34 cellular contexts compared by ENCODE assay signal in the genomic region with DNA sequence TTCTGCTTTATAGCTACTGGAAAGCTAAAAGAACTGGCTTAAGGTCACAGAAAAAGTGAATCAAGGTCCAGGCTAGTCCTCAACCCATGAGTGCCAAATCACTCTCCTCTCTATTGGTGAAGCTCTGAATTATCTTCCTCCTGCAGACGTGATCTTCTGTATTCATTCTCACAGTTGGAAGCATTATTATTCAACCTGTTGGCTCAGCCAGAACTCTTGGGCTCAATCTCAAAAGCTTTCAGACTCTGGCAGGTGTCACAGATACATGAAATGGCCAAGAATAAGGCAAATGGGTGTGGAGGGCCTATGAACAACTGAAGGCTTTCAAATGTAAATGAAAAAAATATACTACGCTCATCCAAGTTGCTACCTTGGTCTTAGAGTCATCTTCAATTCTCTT.
DNase-seq lines count a peak whose midpoint lies in the region; ATAC-seq and TF ChIP-seq lines count a peak whose summit lies in the region.
"Had no signal": no experiment of that assay in that cellular context is flagged by ENCODE, and none has a peak within 500 bp of the region (broad histone marks: within the 10 kb centered on the region; RNA-seq: fewer than 3 reads in every experiment).

No MANE protein-coding gene starts in this region.

- no peaks in the 10 kb centered on the region for H3K36me3 Mint-ChIP-seq in mesothelial cell of epicardium
- H3K36me3 Mint-ChIP-seq: activated naive CD4-positive, alpha-beta T cell treated with anti-CD3 and anti-CD28 coated beads, Interleukin-2, amount 10 ng/mL, durations not matched to agents 7 days and 5 days; CD8-positive, alpha-beta T cell had no signal

- H3K9me3 Mint-ChIP-seq in mesothelial cell of epicardium, result no peaks in the 10 kb centered on the region
- H3K9me3 Mint-ChIP-seq: activated CD8-positive, alpha-beta T cell treated with anti-CD3 and anti-CD28 coated beads for 36 hours; activated naive CD4-positive, alpha-beta T cell treated with anti-CD3 and anti-CD28 coated beads, Interleukin-2, amount 10 ng/mL, durations not matched to agents 7 days and 5 days; CD8-positive, alpha-beta T cell; endodermal cell had no signal

- DNase-seq in NCI-H146 (lab: John Stamatoyannopoulos, UW) (peak; percentile 61), mesothelial cell of epicardium (ENCODE audit: low spot score in 2 of 2, unreplicated experiment in 2 of 2) (no peak), middle frontal gyrus (ENCODE audit: extremely low spot score, low spot score) (no peak)
- DNase-seq in activated CD4-positive, alpha-beta T cell treated with anti-CD3 and anti-CD28 coated beads for 48 hours, result no peak
- DNase-seq: ACHN; activated CD4-positive, alpha-beta T cell treated with anti-CD3 and anti-CD28 coated beads for 1 hour; activated CD8-positive, alpha-beta memory T cell treated with anti-CD3 and anti-CD28 coated beads, Interleukin-2, amount 50 U/mL, for 48 hours; activated CD8-positive, alpha-beta T cell treated with anti-CD3 and anti-CD28 coated beads for 36 hours; activated naive CD4-positive, alpha-beta T cell treated with anti-CD3 and anti-CD28 coated beads, Interleukin-2, amount 10 ng/mL, durations not matched to agents 7 days and 5 days; adrenal gland; BE2C; body of pancreas; CD8-positive, alpha-beta T cell; dermis blood vessel endothelial cell; endodermal cell; esophagus squamous epithelium; foreskin keratinocyte; head of caudate nucleus; kidney; left ventricle myocardium superior; NCI-H187; NCI-H2171 treated with DMSO at 0.1 percent for 48 hours; NCI-H524; Peyer's patch; posterior cingulate gyrus; right cardiac atrium; SHP77; stimulated activated CD4-positive, alpha-beta T cell treated with anti-CD3 and anti-CD28 coated beads, Interleukin-2, amount 100 ng/mL, for 48 hours; stomach; uterus had no signal

- H3K4me3 Mint-ChIP-seq in mesothelial cell of epicardium, result no peak overlapping the region
- H3K4me3 Mint-ChIP-seq: activated CD8-positive, alpha-beta T cell treated with anti-CD3 and anti-CD28 coated beads for 36 hours; activated naive CD4-positive, alpha-beta T cell treated with anti-CD3 and anti-CD28 coated beads, Interleukin-2, amount 10 ng/mL, durations not matched to agents 7 days and 5 days; CD8-positive, alpha-beta T cell; endodermal cell had no signal

- ATAC-seq in GM19324 (IDR thresholded peaks at IDR 0.05; ENCODE audit: low FRiP score, unreplicated experiment), result peak; percentile 9
- ATAC-seq in GM21786 (IDR thresholded peaks at IDR 0.05; ENCODE audit: unreplicated experiment), result peak; percentile 18
- no peak for ATAC-seq in HG03457 (IDR thresholded peaks at IDR 0.05; ENCODE audit: unreplicated experiment)
- ATAC-seq: activated CD8-positive, alpha-beta T cell treated with anti-CD3 and anti-CD28 coated beads for 36 hours; body of pancreas; CD8-positive, alpha-beta T cell; foreskin keratinocyte; HepG2; left ventricle myocardium superior; right cardiac atrium had no signal

- H3K27ac Mint-ChIP-seq in mesothelial cell of epicardium, result peak overlapping the region; percentile 82
- H3K27ac Mint-ChIP-seq: activated CD8-positive, alpha-beta T cell treated with anti-CD3 and anti-CD28 coated beads for 36 hours; activated naive CD4-positive, alpha-beta T cell treated with anti-CD3 and anti-CD28 coated beads, Interleukin-2, amount 10 ng/mL, durations not matched to agents 7 days and 5 days; CD8-positive, alpha-beta T cell; endodermal cell had no signal

- TF ChIP-seq CTCF in mesothelial cell of epicardium (IDR thresholded peaks at IDR 0.05; ENCODE audit: unreplicated experiment), result no peak

- H3K27me3 Mint-ChIP-seq in mesothelial cell of epicardium (ENCODE audit: low read depth), result no peaks in the 10 kb centered on the region
- H3K27me3 Mint-ChIP-seq: activated CD8-positive, alpha-beta T cell treated with anti-CD3 and anti-CD28 coated beads for 36 hours had no signal

- H3K4me1 Mint-ChIP-seq in mesothelial cell of epicardium, result peaks cover 48% of the 10 kb centered on the region
- H3K4me1 Mint-ChIP-seq: activated naive CD4-positive, alpha-beta T cell treated with anti-CD3 and anti-CD28 coated beads, Interleukin-2, amount 10 ng/mL, durations not matched to agents 7 days and 5 days had no signal
